Comparison of ENCODE assay signal across 1 cellular context in genomic region chr7:143284591-143285453, GRCh38.
TF ChIP-seq lines count a peak whose summit lies in the region.

TMEM139 (plus strand) TSS chr7:143284958; CDS start chr7:143285958, 1,000 bp downstream.

TF ChIP-seq in K562, 482 proteins besides CTCF, POLR2A, EP300 and RAD21 (continued from another document):
- TF ChIP-seq, protein P1, sequence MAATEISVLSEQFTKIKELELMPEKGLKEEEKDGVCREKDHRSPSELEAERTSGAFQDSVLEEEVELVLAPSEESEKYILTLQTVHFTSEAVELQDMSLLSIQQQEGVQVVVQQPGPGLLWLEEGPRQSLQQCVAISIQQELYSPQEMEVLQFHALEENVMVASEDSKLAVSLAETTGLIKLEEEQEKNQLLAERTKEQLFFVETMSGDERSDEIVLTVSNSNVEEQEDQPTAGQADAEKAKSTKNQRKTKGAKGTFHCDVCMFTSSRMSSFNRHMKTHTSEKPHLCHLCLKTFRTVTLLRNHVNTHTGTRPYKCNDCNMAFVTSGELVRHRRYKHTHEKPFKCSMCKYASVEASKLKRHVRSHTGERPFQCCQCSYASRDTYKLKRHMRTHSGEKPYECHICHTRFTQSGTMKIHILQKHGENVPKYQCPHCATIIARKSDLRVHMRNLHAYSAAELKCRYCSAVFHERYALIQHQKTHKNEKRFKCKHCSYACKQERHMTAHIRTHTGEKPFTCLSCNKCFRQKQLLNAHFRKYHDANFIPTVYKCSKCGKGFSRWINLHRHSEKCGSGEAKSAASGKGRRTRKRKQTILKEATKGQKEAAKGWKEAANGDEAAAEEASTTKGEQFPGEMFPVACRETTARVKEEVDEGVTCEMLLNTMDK (IDR thresholded peaks at IDR 0.05; ENCODE audit: borderline replicate concordance, insufficient read depth, low read depth, low read length, poor library complexity, severe bottlenecking): no peak
- TF ChIP-seq MXI1 (IDR thresholded peaks at IDR 0.05; ENCODE audit: low read depth, low read length) (no peak), ZKSCAN8 (CRISPR knock-in tag; IDR thresholded peaks at IDR 0.05) (no peak), ZNF354B (CRISPR knock-in tag; IDR thresholded peaks at IDR 0.05) (no peak), CREB3L1 (IDR thresholded peaks at IDR 0.05; ENCODE audit: borderline replicate concordance, low read depth) (no peak), MECOM (CRISPR knock-in tag; IDR thresholded peaks at IDR 0.05) (no peak), ZNF24 (IDR thresholded peaks at IDR 0.05) (no peak), CBX1 (IDR thresholded peaks at IDR 0.05; ENCODE audit: low read depth) (no peak), HIVEP1 (CRISPR knock-in tag; IDR thresholded peaks at IDR 0.05) (no peak), ZBTB9 (CRISPR knock-in tag; IDR thresholded peaks at IDR 0.05) (no peak), TARDBP (IDR thresholded peaks at IDR 0.05) (no peak), SRSF3 (IDR thresholded peaks at IDR 0.05; ENCODE audit: insufficient read depth, low read length) (no peak), KLF16 (IDR thresholded peaks at IDR 0.05) (no peak), HDGF (IDR thresholded peaks at IDR 0.05) (no peak)
- TF ChIP-seq, protein P2, sequence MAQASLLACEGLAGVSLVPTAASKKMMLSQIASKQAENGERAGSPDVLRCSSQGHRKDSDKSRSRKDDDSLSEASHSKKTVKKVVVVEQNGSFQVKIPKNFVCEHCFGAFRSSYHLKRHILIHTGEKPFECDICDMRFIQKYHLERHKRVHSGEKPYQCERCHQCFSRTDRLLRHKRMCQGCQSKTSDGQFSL (CRISPR knock-in tag; IDR thresholded peaks at IDR 0.05): 0 out of 2 replicates have a peak, but pooled peaks have one; percentile 48
- TF ChIP-seq, protein P2 (tag; IDR thresholded peaks at IDR 0.05): peak in 1 of 2 experiments; percentile 28; a peak in 1 of 4 replicates
- TF ChIP-seq, protein P3, sequence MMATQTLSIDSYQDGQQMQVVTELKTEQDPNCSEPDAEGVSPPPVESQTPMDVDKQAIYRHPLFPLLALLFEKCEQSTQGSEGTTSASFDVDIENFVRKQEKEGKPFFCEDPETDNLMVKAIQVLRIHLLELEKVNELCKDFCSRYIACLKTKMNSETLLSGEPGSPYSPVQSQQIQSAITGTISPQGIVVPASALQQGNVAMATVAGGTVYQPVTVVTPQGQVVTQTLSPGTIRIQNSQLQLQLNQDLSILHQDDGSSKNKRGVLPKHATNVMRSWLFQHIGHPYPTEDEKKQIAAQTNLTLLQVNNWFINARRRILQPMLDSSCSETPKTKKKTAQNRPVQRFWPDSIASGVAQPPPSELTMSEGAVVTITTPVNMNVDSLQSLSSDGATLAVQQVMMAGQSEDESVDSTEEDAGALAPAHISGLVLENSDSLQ (IDR thresholded peaks at IDR 0.05): peak; percentile 26; the same call in 1 of the 2 replicates
- TF ChIP-seq, protein P4, sequence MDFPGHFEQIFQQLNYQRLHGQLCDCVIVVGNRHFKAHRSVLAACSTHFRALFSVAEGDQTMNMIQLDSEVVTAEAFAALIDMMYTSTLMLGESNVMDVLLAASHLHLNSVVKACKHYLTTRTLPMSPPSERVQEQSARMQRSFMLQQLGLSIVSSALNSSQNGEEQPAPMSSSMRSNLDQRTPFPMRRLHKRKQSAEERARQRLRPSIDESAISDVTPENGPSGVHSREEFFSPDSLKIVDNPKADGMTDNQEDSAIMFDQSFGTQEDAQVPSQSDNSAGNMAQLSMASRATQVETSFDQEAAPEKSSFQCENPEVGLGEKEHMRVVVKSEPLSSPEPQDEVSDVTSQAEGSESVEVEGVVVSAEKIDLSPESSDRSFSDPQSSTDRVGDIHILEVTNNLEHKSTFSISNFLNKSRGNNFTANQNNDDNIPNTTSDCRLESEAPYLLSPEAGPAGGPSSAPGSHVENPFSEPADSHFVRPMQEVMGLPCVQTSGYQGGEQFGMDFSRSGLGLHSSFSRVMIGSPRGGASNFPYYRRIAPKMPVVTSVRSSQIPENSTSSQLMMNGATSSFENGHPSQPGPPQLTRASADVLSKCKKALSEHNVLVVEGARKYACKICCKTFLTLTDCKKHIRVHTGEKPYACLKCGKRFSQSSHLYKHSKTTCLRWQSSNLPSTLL (IDR thresholded peaks at IDR 0.05): no peak
TF ChIP-seq in K562: peak in this region for 5.
